8 cellular contexts compared by ENCODE assay signal in the genomic region with DNA sequence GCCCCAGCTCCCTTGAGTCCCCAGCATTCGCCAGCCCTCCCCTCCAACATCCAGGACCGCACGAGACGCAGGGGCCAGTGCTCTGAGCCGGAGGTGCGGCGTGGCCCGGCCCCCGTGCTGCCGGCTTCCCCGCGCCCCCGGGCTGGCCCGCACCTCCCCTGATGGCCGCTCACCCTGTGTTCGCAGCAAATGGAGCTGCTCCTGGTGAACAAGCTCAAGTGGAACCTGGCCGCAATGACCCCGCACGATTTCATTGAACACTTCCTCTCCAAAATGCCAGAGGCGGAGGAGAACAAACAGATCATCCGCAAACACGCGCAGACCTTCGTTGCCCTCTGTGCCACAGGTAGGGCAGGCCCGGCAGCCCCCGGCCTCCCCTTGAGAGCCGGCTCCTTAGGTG. TPM values are rescaled to one million over a fixed set of nuclear protein-coding genes. Genes with fewer than 3 reads are reported as not detected.
A peak's percentile ranks its signal among the peaks of the same experiment; 100 is the strongest.
DNase-seq lines count a peak whose midpoint lies in the region; TF ChIP-seq lines count a peak whose summit lies in the region.

No MANE protein-coding gene starts in this region.

- no peaks in the 10 kb centered on the region for H3K27me3 ChIP-seq in GM23248 (replicated peaks; ENCODE audit: insufficient read depth)
- peaks cover 0 to 33% (median 3%) of the 10 kb centered on the region in 4 donors for H3K27me3 ChIP-seq in esophagus muscularis mucosa

- peak; percentile 44 for DNase-seq in GM23248
- no peak for DNase-seq in RWPE1 (ENCODE audit: low spot score)
- DNase-seq in esophagus muscularis mucosa (ENCODE audit: extremely low spot score) = no peak
- no peak for DNase-seq in progenitor cell of endocrine pancreas (ENCODE audit: low spot score, unreplicated experiment)
- DNase-seq in Kasumi-1 (lab: John Stamatoyannopoulos, UW) = no peak
- no peak for DNase-seq in NCI-H1436 treated with DMSO at 0.1 percent for 48 hours (lab: John Stamatoyannopoulos, UW)
- DNase-seq in KG1 (lab: John Stamatoyannopoulos, UW) = no peak
- DNase-seq in SHP77 treated with DMSO at 0.1 percent for 48 hours (lab: John Stamatoyannopoulos, UW) = no peak

- peak overlapping the region; percentile 94 for H3K27ac Mint-ChIP-seq in progenitor cell of endocrine pancreas

- H3K27ac ChIP-seq in GM23248 = peak overlapping the region; percentile 97
- peak overlapping the region; percentile 87 for H3K27ac ChIP-seq in RWPE1
- peak overlapping the region; percentile 89 to 94 (median 92) for H3K27ac ChIP-seq in esophagus muscularis mucosa (replicated peaks in 1 of 4)

- H3K9me2 ChIP-seq in GM23248 (ENCODE audit: insufficient read depth) = no peaks in the 10 kb centered on the region

- H3K4me3 ChIP-seq in GM23248 (peak overlapping the region; percentile 85), esophagus muscularis mucosa (peak overlapping the region; percentile 78 to 90 (median 84))

- H3K36me3 Mint-ChIP-seq in progenitor cell of endocrine pancreas (ENCODE audit: insufficient read depth) = peaks cover 6% of the 10 kb centered on the region

- H3K9me3 ChIP-seq in GM23248 (ENCODE audit: low read depth) = no peaks in the 10 kb centered on the region
- H3K9me3 ChIP-seq in esophagus muscularis mucosa = no peaks in the 10 kb centered on the region

- H3K9me3 Mint-ChIP-seq in progenitor cell of endocrine pancreas (ENCODE audit: low read depth) = no peaks in the 10 kb centered on the region

- H3K36me3 ChIP-seq in GM23248 (ENCODE audit: low read depth) (peaks cover 38% of the 10 kb centered on the region; the same call in 1 of the 2 replicates), esophagus muscularis mucosa (peaks cover 0 to 47% (median 18%) of the 10 kb centered on the region in 4 donors)

- 44 to 46% methylated on average over 19 to 27 of the region's 27 CpGs for WGBS in GM23248 (ENCODE audit: low coverage in 1 of 2, low lambda C conversion rate in 2 of 2, missing lambda C conversion rate in 2 of 2), 2 experiments
- 14% methylated on average over 7 of the region's 27 CpGs for WGBS in esophagus muscularis mucosa

- peaks cover 91% of the 10 kb centered on the region for H3K79me2 ChIP-seq in GM23248 (ENCODE audit: insufficient read depth)

- no peaks in the 10 kb centered on the region for H3K27me3 Mint-ChIP-seq in progenitor cell of endocrine pancreas

- intact Hi-C loops in esophagus muscularis mucosa (cut with DNase I) = loop anchor here (2.0 to 5.0 kb wide), 3 partner anchors 351 to 543 kb away; a partner anchor contains a TSS

- CTCF ChIA-PET in RWPE1 (lab: Yijun Ruan, JAX) = interaction anchor here (0.5 to 5.1 kb wide), 15 partner anchors 26 to 596 kb away, joined by 3 to 69 read pairs (median 4); a partner anchor contains a TSS

- peaks cover 7% of the 10 kb centered on the region; the same call in 1 of the 2 replicates for H3K4me1 ChIP-seq in GM23248 (ENCODE audit: insufficient read depth)
- H3K4me1 ChIP-seq in esophagus muscularis mucosa = peaks cover 44 to 79% (median 71%) of the 10 kb centered on the region in 4 donors

- peak; percentile 49 for TF ChIP-seq CTCF in RWPE1 (conservative IDR thresholded peaks at IDR 0.05; ENCODE audit: low read depth)
- TF ChIP-seq CTCF in esophagus muscularis mucosa (IDR thresholded peaks at IDR 0.05) = peak in 1 of 3 experiments; percentile 7
- TF ChIP-seq CTCF in progenitor cell of endocrine pancreas (IDR thresholded peaks at IDR 0.05; ENCODE audit: unreplicated experiment) = no peak

- POLR2A ChIA-PET in RWPE1 (lab: Yijun Ruan, JAX; ENCODE audit: low non-redundant PET) = no interaction called here

- in situ Hi-C loops in GM23248 (cut with MboI) = no loop called here

- H4K20me1 ChIP-seq in GM23248 (ENCODE audit: insufficient read depth) = no peaks in the 10 kb centered on the region

- H3K4me3 Mint-ChIP-seq in progenitor cell of endocrine pancreas (ENCODE audit: low read depth) = peak overlapping the region; percentile 74

- H3F3A ChIP-seq in GM23248 (ENCODE audit: insufficient read depth) = peaks cover 52% of the 10 kb centered on the region

- no peak overlapping the region for H2AFZ ChIP-seq in GM23248

- peak overlapping the region; percentile 96 for H3K9ac ChIP-seq in GM23248

- H3K4me1 Mint-ChIP-seq in progenitor cell of endocrine pancreas (ENCODE audit: low read depth) = peaks cover 18% of the 10 kb centered on the region

- H3K4me2 ChIP-seq in GM23248 (ENCODE audit: unreplicated experiment) = peak overlapping the region; percentile 85

- no peak for TF ChIP-seq POLR2A in esophagus muscularis mucosa (IDR thresholded peaks at IDR 0.05; ENCODE audit: low read depth)

- TF ChIP-seq EP300 in esophagus muscularis mucosa (IDR thresholded peaks at IDR 0.05) = no peak

RNA-seq across cellular contexts. Expression of a gene that starts 2.7 kb away (rescaled TPM):
- 684 and 695 TPM in 2 replicates for total RNA-seq in GM23248 (2014; rRNA removed; shearing (Covaris generic))
- 1,097 and 1,184 TPM in 2 replicates for polyA plus RNA-seq in GM23248 (2016; fragmentation: Nextera tagmentation; extraction: Ambion mirVana)
- total RNA-seq in esophagus muscularis mucosa (10 to 100 TPM; 54.4 to 92.7 (median 62.0) TPM), progenitor cell of endocrine pancreas (409 and 437 TPM in 2 replicates)

RNA-seq across cellular contexts. Expression of a gene that starts 31.5 kb away (rescaled TPM):
- 20.6 and 37.3 TPM in 2 replicates for total RNA-seq in GM23248 (2014; rRNA removed; shearing (Covaris generic))
- 25.5 and 26.2 TPM in 2 replicates for polyA plus RNA-seq in GM23248 (2016; fragmentation: Nextera tagmentation; extraction: Ambion mirVana)
- total RNA-seq in esophagus muscularis mucosa (10 to 100 TPM; 12.2 to 18.6 (median 14.1) TPM), progenitor cell of endocrine pancreas (28.5 and 33.4 TPM in 2 replicates)
